ENCODE assay signal across 8 cellular contexts in the genomic region with DNA sequence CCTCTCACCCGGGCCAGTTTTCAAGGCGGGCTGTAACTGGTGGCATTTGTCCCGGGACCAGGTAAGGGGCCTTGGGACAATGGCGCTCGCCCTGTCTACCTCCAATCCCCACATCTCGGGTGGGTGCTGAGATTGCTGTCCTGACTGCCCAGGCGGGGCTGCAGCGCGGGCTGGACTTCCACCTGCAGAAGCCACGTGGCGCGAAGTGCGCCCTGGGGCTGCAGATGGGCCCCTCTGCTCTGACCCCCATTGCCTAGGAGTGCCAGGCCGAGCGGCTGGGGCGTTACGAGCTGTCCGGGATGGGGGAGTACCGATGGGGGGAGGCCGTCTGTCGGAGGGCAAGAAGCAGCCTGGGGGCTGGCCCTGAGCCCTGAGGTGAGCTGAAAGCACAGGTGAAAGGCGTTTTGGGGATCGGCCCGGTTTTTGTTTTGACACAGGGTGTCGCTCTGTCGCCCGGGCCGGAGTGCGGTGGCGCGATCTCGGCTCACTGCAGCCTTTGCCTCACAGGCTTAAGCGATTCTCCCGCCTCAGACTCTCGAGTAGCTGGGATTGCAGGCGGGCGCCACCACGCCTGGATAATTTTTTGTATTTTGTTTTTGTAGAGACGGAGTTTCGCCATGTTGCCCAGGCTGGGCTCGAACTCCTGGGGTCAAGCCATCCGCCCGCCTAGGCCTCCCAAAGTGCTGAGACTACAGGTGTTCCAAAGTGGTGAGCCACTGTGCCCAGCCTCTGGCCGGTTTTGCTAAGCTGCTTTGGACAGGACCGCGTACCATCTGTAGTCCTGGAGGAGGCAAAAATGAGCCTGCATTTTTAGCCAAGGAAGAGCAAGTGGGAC. TPM values are rescaled to one million over a fixed set of nuclear protein-coding genes. Genes with fewer than 3 reads are reported as not detected.
DNase-seq lines count a peak whose midpoint lies in the region; ATAC-seq, FAIRE-seq and TF ChIP-seq lines count a peak whose summit lies in the region.

A gene with protein sequence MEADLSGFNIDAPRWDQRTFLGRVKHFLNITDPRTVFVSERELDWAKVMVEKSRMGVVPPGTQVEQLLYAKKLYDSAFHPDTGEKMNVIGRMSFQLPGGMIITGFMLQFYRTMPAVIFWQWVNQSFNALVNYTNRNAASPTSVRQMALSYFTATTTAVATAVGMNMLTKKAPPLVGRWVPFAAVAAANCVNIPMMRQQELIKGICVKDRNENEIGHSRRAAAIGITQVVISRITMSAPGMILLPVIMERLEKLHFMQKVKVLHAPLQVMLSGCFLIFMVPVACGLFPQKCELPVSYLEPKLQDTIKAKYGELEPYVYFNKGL (plus strand): TSS at position 16 of the 835 bp plus-strand sequence. CDS start 12,001 bp downstream, outside the sequence.

- H3K18ac ChIP-seq in trophoblast cell (ENCODE audit: low read length), result peak within 1 kb of the TSS; percentile 67

- CTCF ChIA-PET in endothelial cell of umbilical vein (lab: Charles Lee), result interaction anchor here (0.6 to 4.1 kb wide), 12 partner anchors 15 to 530 kb away, joined by 3 to 12 read pairs (median 6); a partner anchor contains a TSS

- no peaks in the 10 kb centered on the region for H4K20me1 ChIP-seq in endothelial cell of umbilical vein (replicated peaks; ENCODE audit: control insufficient read depth, extremely low read depth, insufficient read depth, low read length)

- peak within 1 kb of the TSS; percentile 6 for H2BK12ac ChIP-seq in trophoblast cell (ENCODE audit: low read length)

- H3K9me1 ChIP-seq in endothelial cell of umbilical vein (replicated peaks; ENCODE audit: control insufficient read depth, extremely low read depth, insufficient read depth, low read length), result no peaks in the 10 kb centered on the region

- H3K9ac ChIP-seq in endothelial cell of umbilical vein (replicated peaks; ENCODE audit: extremely low read depth, insufficient read depth, low read length) (peak within 1 kb of the TSS; percentile 78), trophoblast cell (ENCODE audit: low read length) (peak within 1 kb of the TSS; percentile 92)

- no CpG with 5 or more reads among the region's 46 CpGs for WGBS in trophoblast cell (ENCODE audit: extremely low coverage, insufficient coverage, insufficient read length)
- WGBS in aorta, 2 donors, result 6% methylated on average over 46 of the region's 46 CpGs

- peak within 1 kb of the TSS; percentile 38 for H3K27ac ChIP-seq in endothelial cell of umbilical vein (ENCODE audit: insufficient read depth, low read depth, low read length)
- peak within 1 kb of the TSS; percentile 45 for H3K27ac ChIP-seq in trophoblast cell (ENCODE audit: low read depth, low read length)
- H3K27ac ChIP-seq in aorta (ENCODE audit: low read depth in 1 of 2, low read length in 2 of 2), result peak within 1 kb of the TSS in 1 of 2 donors; percentile 11

- no peak for FAIRE-seq in endothelial cell of umbilical vein (lab: Jason Lieb, UNC)

- peak within 1 kb of the TSS; percentile 94 for H3K4me2 ChIP-seq in endothelial cell of umbilical vein (ENCODE audit: insufficient read depth, low read length)
- H3K4me2 ChIP-seq in trophoblast cell (ENCODE audit: low read length), result peak within 1 kb of the TSS; percentile 95

- ATAC-seq in GM19455 (IDR thresholded peaks at IDR 0.05; ENCODE audit: unreplicated experiment) (peak; percentile 29), aorta (ENCODE audit: low FRiP score) (peak; percentile 23)

- H2BK5ac ChIP-seq in trophoblast cell (ENCODE audit: low read depth, low read length, poor library complexity), result peak within 1 kb of the TSS; percentile 60

- peak within 1 kb of the TSS; percentile 74 for H4K91ac ChIP-seq in trophoblast cell (ENCODE audit: low read depth, low read length)

- peak within 1 kb of the TSS; percentile 7 for H2AK5ac ChIP-seq in trophoblast cell (ENCODE audit: low read length)

- dilution Hi-C loops in endothelial cell of umbilical vein (cut with MboI; ENCODE audit: extremely low pct_ligation_motif_present, low sequenced_read_pairs), result no loop called here

- peak within 1 kb of the TSS; percentile 77 for H2BK120ac ChIP-seq in trophoblast cell (ENCODE audit: insufficient read depth, low read length, poor library complexity)

- TSS peak; percentile 53 for BruUV-seq in endothelial cell of umbilical vein (replicated peaks; lab: Mats Ljungman, UMichigan)

- peak within 1 kb of the TSS; percentile 60 for H3K4ac ChIP-seq in trophoblast cell (ENCODE audit: low read depth, low read length)

- intact Hi-C loops in endothelial cell of umbilical vein (cut with micrococcal nuclease) (loop anchor here (1.0 to 5.0 kb wide), 3 partner anchors 69 to 212 kb away; a partner anchor contains a TSS), aorta (cut with DNase I) (loop anchor here (5.0 kb wide), 2 partner anchors 38 to 68 kb away; no protein-coding TSS in a partner anchor)

- no peak for TF ChIP-seq POLR2A in endothelial cell of umbilical vein (IDR thresholded peaks at IDR 0.05; ENCODE audit: low read depth, low read length)

- peaks cover 17% of the 10 kb centered on the region for H3K79me1 ChIP-seq in trophoblast cell (ENCODE audit: low read length)

- no peak for TF ChIP-seq CTCF in endothelial cell of umbilical vein (IDR thresholded peaks at IDR 0.05; ENCODE audit: extremely low read depth in 1 of 2, insufficient read depth in 1 of 2, low read depth in 1 of 2, low read length in 2 of 2)

- H3K27me3 ChIP-seq in endothelial cell of umbilical vein (ENCODE audit: control insufficient read depth in 2 of 2, insufficient read depth in 2 of 2, low read length in 2 of 2) (no peaks in the 10 kb centered on the region), trophoblast cell (ENCODE audit: insufficient read depth, low read length) (no peaks in the 10 kb centered on the region), aorta (ENCODE audit: control insufficient read depth in 1 of 2, insufficient read depth in 2 of 2, low read length in 1 of 2) (no peaks in the 10 kb centered on the region)

- peak within 1 kb of the TSS; percentile 28 for H4K12ac ChIP-seq in trophoblast cell (ENCODE audit: low read depth, low read length)

- peak within 1 kb of the TSS; percentile 91 for H2AFZ ChIP-seq in endothelial cell of umbilical vein (ENCODE audit: low read depth, low read length)
- H2AFZ ChIP-seq in trophoblast cell (ENCODE audit: insufficient read depth, low read length, poor library complexity), result peak within 1 kb of the TSS; percentile 78

- POLR2A ChIA-PET in endothelial cell of umbilical vein (lab: Charles Lee), result interaction anchor here (1.1 to 1.5 kb wide), 2 partner anchors 29 to 61 kb away, joined by 3 to 6 read pairs; a partner anchor contains a TSS

- H3K9me3 ChIP-seq in endothelial cell of umbilical vein (replicated peaks; ENCODE audit: control insufficient read depth, insufficient read depth, low read length), result no peaks in the 10 kb centered on the region
- no peaks in the 10 kb centered on the region for H3K9me3 ChIP-seq in trophoblast cell (ENCODE audit: insufficient read depth, low read depth, low read length)
- no peaks in the 10 kb centered on the region for H3K9me3 ChIP-seq in aorta (ENCODE audit: control insufficient read depth, low read length)

- H4K8ac ChIP-seq in trophoblast cell (ENCODE audit: low read depth, low read length), result peak within 1 kb of the TSS; percentile 79

- peak within 1 kb of the TSS; percentile 86 for H3K14ac ChIP-seq in trophoblast cell (ENCODE audit: low read length)

- H3K36me3 ChIP-seq in endothelial cell of umbilical vein (ENCODE audit: control insufficient read depth in 2 of 2, extremely low read depth in 1 of 2, insufficient read depth in 2 of 2, low read length in 2 of 2) (no peaks in the 10 kb centered on the region), trophoblast cell (ENCODE audit: control insufficient read depth in 1 of 2, insufficient read depth in 2 of 2, low read length in 2 of 2) (no peaks in the 10 kb centered on the region), aorta (ENCODE audit: control insufficient read depth in 1 of 2, insufficient read depth in 2 of 2, low read length in 1 of 2) (no peaks in the 10 kb centered on the region)

- H3K79me2 ChIP-seq in endothelial cell of umbilical vein (ENCODE audit: control insufficient read depth, insufficient read depth, low read length) (peaks cover 16% of the 10 kb centered on the region), trophoblast cell (ENCODE audit: control insufficient read depth, insufficient read depth, low read length, poor library complexity) (peaks cover 6% of the 10 kb centered on the region)

- peak within 1 kb of the TSS; percentile 95 for H3K4me3 ChIP-seq in Jurkat, Clone E6-1 (ENCODE audit: low read length)
- H3K4me3 ChIP-seq in endothelial cell of umbilical vein (replicated peaks in 1 of 3; ENCODE audit: insufficient read depth in 1 of 3, low read depth in 1 of 3, low read length in 3 of 3) (peak within 1 kb of the TSS; percentile 64 to 85 (median 85)), trophoblast cell (ENCODE audit: low read depth, low read length) (peak within 1 kb of the TSS; percentile 90), aorta (ENCODE audit: low read length in 2 of 2) (peak within 1 kb of the TSS; percentile 48 to 69)

- DNase-seq in DMS53 treated with DMSO at 0.1 percent for 48 hours (lab: John Stamatoyannopoulos, UW; ENCODE audit: unreplicated experiment), result peak; percentile 29
- DNase-seq in Jurkat, Clone E6-1 (ENCODE audit: low read depth, low spot score), result no peak
- peak; percentile 49 for DNase-seq in activated CD4-positive, alpha-beta T cell treated with anti-CD3 and anti-CD28 coated beads, Interleukin-2, amount 50 U/mL, for 1 hour
- no peak for DNase-seq in endothelial cell of umbilical vein (ENCODE audit: low read depth, low spot score)
- DNase-seq in trophoblast cell, result peak in 1 of 2 donors; percentile 35
- DNase-seq in aorta, result no peak
- no peak for DNase-seq in amniotic stem cell (lab: John Stamatoyannopoulos, UW)

- H3K4me1 ChIP-seq in endothelial cell of umbilical vein (ENCODE audit: control insufficient read depth, extremely low read depth, insufficient read depth, low read length) (peaks cover 28% of the 10 kb centered on the region), trophoblast cell (ENCODE audit: control insufficient read depth in 1 of 2, insufficient read depth in 2 of 2, low read length in 2 of 2) (peaks cover 15 to 23% of the 10 kb centered on the region in 2 experiments), aorta (ENCODE audit: control insufficient read depth in 1 of 2, insufficient read depth in 2 of 2, low read length in 2 of 2) (no peaks in the 10 kb centered on the region)

- H3K23ac ChIP-seq in trophoblast cell (ENCODE audit: low read length), result no peak within 1 kb of the TSS

RNA-seq across cellular contexts. Expression of the gene that starts here (rescaled TPM):
- polyA plus RNA-seq in Jurkat, Clone E6-1 (2012; ENCODE audit: insufficient read depth, insufficient read length), result 17.7 TPM
- total RNA-seq in endothelial cell of umbilical vein (13.1 and 17.0 TPM in 2 replicates), aorta (1 to 10 TPM; 5.1 to 8.3 TPM)
- polyA plus RNA-seq in endothelial cell of umbilical vein (8.1 and 9.8 TPM in 2 replicates), aorta (1 to 10 TPM; 3.2 to 3.5 TPM)
- polyA plus RNA-seq in endothelial cell of umbilical vein (2011; cell fraction: cytosol; rRNA removed), result 10.6 and 12.2 TPM in 2 replicates
- 15.1 and 15.9 TPM in 2 replicates for polyA plus RNA-seq in endothelial cell of umbilical vein (2011; cell fraction: nucleus; rRNA removed)
- polyA plus RNA-seq in endothelial cell of umbilical vein (2012), result 5.5 and 8.5 TPM in 2 replicates
- 24.0 TPM in 2 replicates for polyA minus RNA-seq in endothelial cell of umbilical vein
- polyA minus RNA-seq in endothelial cell of umbilical vein (2011; cell fraction: cytosol; rRNA and poly(A)+ RNA removed), result 8.8 TPM
- polyA minus RNA-seq in endothelial cell of umbilical vein (2011; cell fraction: nucleus; rRNA and poly(A)+ RNA removed), result 9.7 and 11.3 TPM in 2 replicates
- polyA plus RNA-seq in trophoblast cell (2013), result 9.0 and 9.4 TPM in 2 replicates

Comparison
In these comparisons a context has a peak if more than half of its experiments do, and no peak if none do; other contexts are left out.
1. DNase-seq: peak in DMS53 treated with DMSO at 0.1 percent for 48 hours (single experiment) and activated CD4-positive, alpha-beta T cell treated with anti-CD3 and anti-CD28 coated beads, Interleukin-2, amount 50 U/mL, for 1 hour (single experiment); none in Jurkat, Clone E6-1 (single experiment), endothelial cell of umbilical vein (single experiment), aorta (0 of 2) and amniotic stem cell (single experiment).
2. Peak in every context shown above with its lines, with median percentiles within 50 percentile points of each other: H3K4me3 ChIP-seq.